In the genomic region with DNA sequence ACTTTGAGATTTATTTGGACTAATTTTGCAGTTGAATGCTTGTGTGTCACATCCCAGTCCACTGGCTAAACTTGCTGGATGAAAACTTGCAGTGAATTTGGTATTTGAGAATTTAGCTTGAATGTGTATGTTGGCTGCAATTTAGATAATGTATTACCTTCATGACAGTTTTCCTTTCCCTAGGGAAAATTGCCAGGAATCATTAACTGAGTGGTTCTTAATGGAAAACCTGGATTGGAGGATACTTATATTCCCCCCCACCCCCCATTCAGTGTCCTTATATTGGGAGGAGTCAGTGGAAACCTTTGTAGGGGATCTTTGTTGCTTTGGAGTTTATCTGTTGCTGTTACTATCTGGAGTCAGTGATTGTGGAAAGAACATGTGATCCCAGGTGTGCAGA, we compare ENCODE assay signal across 2 cellular contexts.
TF ChIP-seq lines count a peak whose summit lies in the region.

No MANE protein-coding gene starts in this region.

TF ChIP-seq in SK-N-SH, 30 proteins besides CTCF, POLR2A, EP300 and RAD21 (continued from another document):
- TF ChIP-seq, protein P1, sequence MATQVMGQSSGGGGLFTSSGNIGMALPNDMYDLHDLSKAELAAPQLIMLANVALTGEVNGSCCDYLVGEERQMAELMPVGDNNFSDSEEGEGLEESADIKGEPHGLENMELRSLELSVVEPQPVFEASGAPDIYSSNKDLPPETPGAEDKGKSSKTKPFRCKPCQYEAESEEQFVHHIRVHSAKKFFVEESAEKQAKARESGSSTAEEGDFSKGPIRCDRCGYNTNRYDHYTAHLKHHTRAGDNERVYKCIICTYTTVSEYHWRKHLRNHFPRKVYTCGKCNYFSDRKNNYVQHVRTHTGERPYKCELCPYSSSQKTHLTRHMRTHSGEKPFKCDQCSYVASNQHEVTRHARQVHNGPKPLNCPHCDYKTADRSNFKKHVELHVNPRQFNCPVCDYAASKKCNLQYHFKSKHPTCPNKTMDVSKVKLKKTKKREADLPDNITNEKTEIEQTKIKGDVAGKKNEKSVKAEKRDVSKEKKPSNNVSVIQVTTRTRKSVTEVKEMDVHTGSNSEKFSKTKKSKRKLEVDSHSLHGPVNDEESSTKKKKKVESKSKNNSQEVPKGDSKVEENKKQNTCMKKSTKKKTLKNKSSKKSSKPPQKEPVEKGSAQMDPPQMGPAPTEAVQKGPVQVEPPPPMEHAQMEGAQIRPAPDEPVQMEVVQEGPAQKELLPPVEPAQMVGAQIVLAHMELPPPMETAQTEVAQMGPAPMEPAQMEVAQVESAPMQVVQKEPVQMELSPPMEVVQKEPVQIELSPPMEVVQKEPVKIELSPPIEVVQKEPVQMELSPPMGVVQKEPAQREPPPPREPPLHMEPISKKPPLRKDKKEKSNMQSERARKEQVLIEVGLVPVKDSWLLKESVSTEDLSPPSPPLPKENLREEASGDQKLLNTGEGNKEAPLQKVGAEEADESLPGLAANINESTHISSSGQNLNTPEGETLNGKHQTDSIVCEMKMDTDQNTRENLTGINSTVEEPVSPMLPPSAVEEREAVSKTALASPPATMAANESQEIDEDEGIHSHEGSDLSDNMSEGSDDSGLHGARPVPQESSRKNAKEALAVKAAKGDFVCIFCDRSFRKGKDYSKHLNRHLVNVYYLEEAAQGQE (IDR thresholded peaks at IDR 0.05; ENCODE audit: low read depth, low read length): no peak
- TF ChIP-seq, protein P2, sequence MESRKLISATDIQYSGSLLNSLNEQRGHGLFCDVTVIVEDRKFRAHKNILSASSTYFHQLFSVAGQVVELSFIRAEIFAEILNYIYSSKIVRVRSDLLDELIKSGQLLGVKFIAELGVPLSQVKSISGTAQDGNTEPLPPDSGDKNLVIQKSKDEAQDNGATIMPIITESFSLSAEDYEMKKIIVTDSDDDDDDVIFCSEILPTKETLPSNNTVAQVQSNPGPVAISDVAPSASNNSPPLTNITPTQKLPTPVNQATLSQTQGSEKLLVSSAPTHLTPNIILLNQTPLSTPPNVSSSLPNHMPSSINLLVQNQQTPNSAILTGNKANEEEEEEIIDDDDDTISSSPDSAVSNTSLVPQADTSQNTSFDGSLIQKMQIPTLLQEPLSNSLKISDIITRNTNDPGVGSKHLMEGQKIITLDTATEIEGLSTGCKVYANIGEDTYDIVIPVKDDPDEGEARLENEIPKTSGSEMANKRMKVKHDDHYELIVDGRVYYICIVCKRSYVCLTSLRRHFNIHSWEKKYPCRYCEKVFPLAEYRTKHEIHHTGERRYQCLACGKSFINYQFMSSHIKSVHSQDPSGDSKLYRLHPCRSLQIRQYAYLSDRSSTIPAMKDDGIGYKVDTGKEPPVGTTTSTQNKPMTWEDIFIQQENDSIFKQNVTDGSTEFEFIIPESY (IDR thresholded peaks at IDR 0.05; ENCODE audit: borderline replicate concordance, low read depth): no peak
- TF ChIP-seq FOXM1 (IDR thresholded peaks at IDR 0.05; ENCODE audit: low read depth): no peak
- TF ChIP-seq GABPA (IDR thresholded peaks at IDR 0.05; ENCODE audit: low read depth): no peak
- no peak for TF ChIP-seq GATA2 (CRISPR knock-in tag; IDR thresholded peaks at IDR 0.05)
- no peak for TF ChIP-seq SMC3 (IDR thresholded peaks at IDR 0.05; ENCODE audit: low read depth, low read length)

TF ChIP-seq in SK-N-SH treated with all-trans-retinoic acid at 6 μM for 48 hours, 23 proteins besides CTCF, POLR2A, EP300 and RAD21 (continued from another document):
- TF ChIP-seq, protein P3, sequence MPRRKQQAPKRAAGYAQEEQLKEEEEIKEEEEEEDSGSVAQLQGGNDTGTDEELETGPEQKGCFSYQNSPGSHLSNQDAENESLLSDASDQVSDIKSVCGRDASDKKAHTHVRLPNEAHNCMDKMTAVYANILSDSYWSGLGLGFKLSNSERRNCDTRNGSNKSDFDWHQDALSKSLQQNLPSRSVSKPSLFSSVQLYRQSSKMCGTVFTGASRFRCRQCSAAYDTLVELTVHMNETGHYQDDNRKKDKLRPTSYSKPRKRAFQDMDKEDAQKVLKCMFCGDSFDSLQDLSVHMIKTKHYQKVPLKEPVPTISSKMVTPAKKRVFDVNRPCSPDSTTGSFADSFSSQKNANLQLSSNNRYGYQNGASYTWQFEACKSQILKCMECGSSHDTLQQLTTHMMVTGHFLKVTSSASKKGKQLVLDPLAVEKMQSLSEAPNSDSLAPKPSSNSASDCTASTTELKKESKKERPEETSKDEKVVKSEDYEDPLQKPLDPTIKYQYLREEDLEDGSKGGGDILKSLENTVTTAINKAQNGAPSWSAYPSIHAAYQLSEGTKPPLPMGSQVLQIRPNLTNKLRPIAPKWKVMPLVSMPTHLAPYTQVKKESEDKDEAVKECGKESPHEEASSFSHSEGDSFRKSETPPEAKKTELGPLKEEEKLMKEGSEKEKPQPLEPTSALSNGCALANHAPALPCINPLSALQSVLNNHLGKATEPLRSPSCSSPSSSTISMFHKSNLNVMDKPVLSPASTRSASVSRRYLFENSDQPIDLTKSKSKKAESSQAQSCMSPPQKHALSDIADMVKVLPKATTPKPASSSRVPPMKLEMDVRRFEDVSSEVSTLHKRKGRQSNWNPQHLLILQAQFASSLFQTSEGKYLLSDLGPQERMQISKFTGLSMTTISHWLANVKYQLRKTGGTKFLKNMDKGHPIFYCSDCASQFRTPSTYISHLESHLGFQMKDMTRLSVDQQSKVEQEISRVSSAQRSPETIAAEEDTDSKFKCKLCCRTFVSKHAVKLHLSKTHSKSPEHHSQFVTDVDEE (CRISPR knock-in tag; IDR thresholded peaks at IDR 0.05): no peak
- TF ChIP-seq, protein P4, sequence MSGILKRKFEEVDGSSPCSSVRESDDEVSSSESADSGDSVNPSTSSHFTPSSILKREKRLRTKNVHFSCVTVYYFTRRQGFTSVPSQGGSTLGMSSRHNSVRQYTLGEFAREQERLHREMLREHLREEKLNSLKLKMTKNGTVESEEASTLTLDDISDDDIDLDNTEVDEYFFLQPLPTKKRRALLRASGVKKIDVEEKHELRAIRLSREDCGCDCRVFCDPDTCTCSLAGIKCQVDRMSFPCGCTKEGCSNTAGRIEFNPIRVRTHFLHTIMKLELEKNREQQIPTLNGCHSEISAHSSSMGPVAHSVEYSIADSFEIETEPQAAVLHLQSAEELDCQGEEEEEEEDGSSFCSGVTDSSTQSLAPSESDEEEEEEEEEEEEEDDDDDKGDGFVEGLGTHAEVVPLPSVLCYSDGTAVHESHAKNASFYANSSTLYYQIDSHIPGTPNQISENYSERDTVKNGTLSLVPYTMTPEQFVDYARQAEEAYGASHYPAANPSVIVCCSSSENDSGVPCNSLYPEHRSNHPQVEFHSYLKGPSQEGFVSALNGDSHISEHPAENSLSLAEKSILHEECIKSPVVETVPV (CRISPR knock-in tag; IDR thresholded peaks at IDR 0.05): no peak
- no peak for TF ChIP-seq ZNF70 (CRISPR knock-in tag; IDR thresholded peaks at IDR 0.05)
